Comparison of ENCODE assay signal across 17 cellular contexts in genomic region chr13:97723655-97724054, GRCh38.
A peak's percentile ranks its signal among the peaks of the same experiment; 100 is the strongest.
DNase-seq lines count a peak whose midpoint lies in the region; ATAC-seq and TF ChIP-seq lines count a peak whose summit lies in the region.
"Had no signal": no experiment of that assay in that cellular context is flagged by ENCODE, and none has a peak within 500 bp of the region (broad histone marks: within the 10 kb centered on the region; RNA-seq: fewer than 3 reads in every experiment).

No MANE protein-coding gene starts in this region.

- no peaks in the 10 kb centered on the region for H3K4me1 Mint-ChIP-seq in natural killer cell treated with Interleukin-12 subunit alpha and Interleukin-12 subunit beta and Interleukin-15 and Interleukin-18, amount 100 ng/mL, for 72 hours (ENCODE audit: low read depth in 2 of 2)
- H3K4me1 Mint-ChIP-seq: IgD-negative memory B cell had no signal

- H3K27me3 Mint-ChIP-seq in natural killer cell treated with Interleukin-12 subunit alpha and Interleukin-12 subunit beta and Interleukin-15 and Interleukin-18, amount 100 ng/mL, for 72 hours = peaks cover 0 to 9% of the 10 kb centered on the region in 2 donors

- H3K4me3 Mint-ChIP-seq in natural killer cell treated with Interleukin-12 subunit alpha and Interleukin-12 subunit beta and Interleukin-15 and Interleukin-18, amount 100 ng/mL, for 72 hours = no peak overlapping the region
- H3K4me3 Mint-ChIP-seq: IgD-negative memory B cell had no signal

- ATAC-seq in omental fat pad (ENCODE audit: low FRiP score) = peak; percentile 57
- no peak for ATAC-seq in GM18873 (IDR thresholded peaks at IDR 0.05; ENCODE audit: low FRiP score, unreplicated experiment)
- ATAC-seq in natural killer cell treated with Interleukin-12 subunit alpha and Interleukin-12 subunit beta and Interleukin-15 and Interleukin-18, amount 100 ng/mL, for 72 hours = no peak
- ATAC-seq: GM12878, HCT116 had no signal

- peak overlapping the region; percentile 84 for H3K27ac ChIP-seq in caudate nucleus (ENCODE audit: low read depth, low read length)
- H3K27ac ChIP-seq: 22Rv1, BLaER1, RWPE1 had no signal

- TF ChIP-seq CTCF in omental fat pad (IDR thresholded peaks at IDR 0.05) = no peak

- DNase-seq in DMS53 (lab: John Stamatoyannopoulos, UW) (peak; percentile 16), DMS53 treated with DMSO at 0.1 percent for 48 hours (lab: John Stamatoyannopoulos, UW; ENCODE audit: unreplicated experiment) (no peak), NCI-H187 (lab: John Stamatoyannopoulos, UW) (peak; percentile 55 to 75), caudate nucleus (lab: John Stamatoyannopoulos, UW) (no peak), omental fat pad (ENCODE audit: low spot score) (no peak), SK-N-DZ (ENCODE audit: low spot score) (no peak)
- DNase-seq in natural killer cell treated with Interleukin-12 subunit alpha and Interleukin-12 subunit beta and Interleukin-15 and Interleukin-18, amount 100 ng/mL, for 72 hours (ENCODE audit: low spot score) = no peak
- DNase-seq: NCI-H1048, NCI-H1694, NCI-H2171 had no signal

- no peaks in the 10 kb centered on the region for H3K36me3 Mint-ChIP-seq in natural killer cell treated with Interleukin-12 subunit alpha and Interleukin-12 subunit beta and Interleukin-15 and Interleukin-18, amount 100 ng/mL, for 72 hours
- H3K36me3 Mint-ChIP-seq: IgD-negative memory B cell had no signal

- peaks cover 8% of the 10 kb centered on the region for H3K9me3 Mint-ChIP-seq in natural killer cell treated with Interleukin-12 subunit alpha and Interleukin-12 subunit beta and Interleukin-15 and Interleukin-18, amount 100 ng/mL, for 72 hours

- no peak overlapping the region for H3K27ac Mint-ChIP-seq in natural killer cell treated with Interleukin-12 subunit alpha and Interleukin-12 subunit beta and Interleukin-15 and Interleukin-18, amount 100 ng/mL, for 72 hours
- H3K27ac Mint-ChIP-seq: IgD-negative memory B cell had no signal

Comparison
In these comparisons a context has a peak if more than half of its experiments do, and no peak if none do; other contexts are left out.
1. DNase-seq: peak in DMS53 (single experiment) and NCI-H187 (2 of 2); none in DMS53 treated with DMSO at 0.1 percent for 48 hours (single experiment), caudate nucleus (0 of 61), omental fat pad (single experiment), SK-N-DZ (single experiment) and natural killer cell treated with Interleukin-12 subunit alpha and Interleukin-12 subunit beta and Interleukin-15 and Interleukin-18, amount 100 ng/mL, for 72 hours (single experiment).